ENCODE assay signal across 8 cellular contexts in genomic region chr6:129490551-129491245, GRCh38.
A peak's percentile ranks its signal among the peaks of the same experiment; 100 is the strongest.
DNase-seq lines count a peak whose midpoint lies in the region; ATAC-seq and TF ChIP-seq lines count a peak whose summit lies in the region.

No MANE protein-coding gene starts in this region.

- TF ChIP-seq CTCF in RWPE2 (IDR thresholded peaks at IDR 0.05; ENCODE audit: poor library complexity, severe bottlenecking) (no peak), heart right ventricle (IDR thresholded peaks at IDR 0.05) (no peak)

- intact Hi-C loops in Right ventricle myocardium inferior (cut with DNase I) (loop anchor here (10.0 kb wide), 2 partner anchors 254 to 534 kb away; no protein-coding TSS in a partner anchor), cardiac septum (cut with DNase I) (no loop called here), heart right ventricle (cut with DNase I) (loop anchor here in 2 of 10 donors (10.0 kb wide), 3 partner anchors 244 to 534 kb away; no protein-coding TSS in a partner anchor)

- H3K36me3 ChIP-seq in RWPE2 (ENCODE audit: low read depth) = no peaks in the 10 kb centered on the region
- H3K36me3 ChIP-seq in heart right ventricle = peaks cover 0 to 73% (median 35%) of the 10 kb centered on the region in 9 donors
- H3K36me3 ChIP-seq in skeletal muscle satellite cell (ENCODE audit: insufficient read depth, low read length) = peaks cover 6% of the 10 kb centered on the region

- ATAC-seq in Right ventricle myocardium inferior (peak; percentile 78), HG03103 (IDR thresholded peaks at IDR 0.05; ENCODE audit: low read depth, unreplicated experiment) (peak; percentile 84), RWPE2 (ENCODE audit: low read depth) (peak; percentile 87), heart right ventricle (peak; percentile 61 to 91 (median 84))

- H3K27ac ChIP-seq in RWPE2 (ENCODE audit: poor library complexity, severe bottlenecking) = peak overlapping the region; percentile 99
- H3K27ac ChIP-seq in heart right ventricle = peak overlapping the region; percentile 41 to 94 (median 85)

- H3K9me3 ChIP-seq in RWPE2 (ENCODE audit: severe bottlenecking) (no peaks in the 10 kb centered on the region), heart right ventricle (no peaks in the 10 kb centered on the region), skeletal muscle satellite cell (replicated peaks; ENCODE audit: low read length) (no peaks in the 10 kb centered on the region)

- WGBS in heart right ventricle, 2 donors = 41 to 42% methylated on average over 9 of the region's 9 CpGs

- DNase-seq in Right ventricle myocardium inferior (ENCODE audit: missing footprints) (no peak), cardiac septum (ENCODE audit: low spot score) (no peak), RWPE2 (ENCODE audit: low spot score) (no peak), heart right ventricle (peak in 1 of 2 donors; percentile 63), NCI-H146 (lab: John Stamatoyannopoulos, UW) (no peak)
- peak; percentile 55 for DNase-seq in activated naive CD4-positive, alpha-beta T cell treated with anti-CD3 and anti-CD28 coated beads, Interleukin-2, amount 50 U/mL, for 16 hours

- peak overlapping the region; percentile 92 for H3K9ac ChIP-seq in skeletal muscle satellite cell (ENCODE audit: low read depth, low read length)

- peak overlapping the region; percentile 86 for H3K4me2 ChIP-seq in skeletal muscle satellite cell (ENCODE audit: low read length)

- H3K4me1 ChIP-seq in RWPE2 (ENCODE audit: insufficient read depth, poor library complexity, severe bottlenecking) (peaks cover 46% of the 10 kb centered on the region), heart right ventricle (peaks cover 0 to 45% (median 26%) of the 10 kb centered on the region in 9 donors), skeletal muscle satellite cell (ENCODE audit: control insufficient read depth, insufficient read depth, low read length) (peaks cover 57% of the 10 kb centered on the region)

- H3K4me3 ChIP-seq in RWPE2 (ENCODE audit: severe bottlenecking) (peak overlapping the region; percentile 24), heart right ventricle (peak overlapping the region in 7 of 10 donors; percentile 1 to 39 (median 22)), skeletal muscle satellite cell (ENCODE audit: low read length) (peak overlapping the region; percentile 61)

- no peaks in the 10 kb centered on the region for H3K27me3 ChIP-seq in RWPE2 (ENCODE audit: insufficient read depth, poor library complexity, severe bottlenecking)
- H3K27me3 ChIP-seq in heart right ventricle = no peaks in the 10 kb centered on the region
- H3K27me3 ChIP-seq in skeletal muscle satellite cell (ENCODE audit: control insufficient read depth, insufficient read depth, low read length) = no peaks in the 10 kb centered on the region
